8 cellular contexts compared by ENCODE assay signal in genomic region chr2:28751956-28752607, GRCh38. TPM values are rescaled to one million over a fixed set of nuclear protein-coding genes. Genes with fewer than 3 reads are reported as not detected.
DNase-seq lines count a peak whose midpoint lies in the region; ATAC-seq and TF ChIP-seq lines count a peak whose summit lies in the region.

No MANE protein-coding gene starts in this region.

- no peaks in the 10 kb centered on the region for H3K27me3 ChIP-seq in right lobe of liver

- no peaks in the 10 kb centered on the region for H3K9me3 ChIP-seq in right lobe of liver

- peak overlapping the region; percentile 94 for H3K27ac Mint-ChIP-seq in T-helper 1 cell treated with Interleukin-12 subunit alpha and Interleukin-12 subunit beta and Interleukin-4 antibody, amounts not matched to agents 30 μg/mL and 1 μg/mL, for 36 hours
- H3K27ac Mint-ChIP-seq in chondrocyte (ENCODE audit: unreplicated experiment), result peak overlapping the region; percentile 98

- TF ChIP-seq CTCF in chondrocyte (IDR thresholded peaks at IDR 0.05) (no peak), right lobe of liver (IDR thresholded peaks at IDR 0.05) (no peak)

- H3K4me1 ChIP-seq in right lobe of liver, result peaks cover 0 to 30% (median 7%) of the 10 kb centered on the region in 4 donors

- peak overlapping the region; percentile 98 to 100 (median 99) for H3K27ac ChIP-seq in right lobe of liver

- DNase-seq in Caki2 (ENCODE audit: low read depth) (peak; percentile 22), GM19238 (ENCODE audit: insufficient read length, low spot score) (peak; percentile 27), chondrocyte (ENCODE audit: low spot score) (no peak), right lobe of liver (no peak), foreskin melanocyte (no peak)
- peak in 4 of 6 experiments; percentile 37 to 87 (median 46) for DNase-seq in stimulated activated naive CD4-positive, alpha-beta T cell (lab: John Stamatoyannopoulos, UW)

- in situ Hi-C loops in Caki2 (cut with HindIII; ENCODE audit: low pct_unique_long_range_greater_than_20kb, low sequenced_read_pairs), result no loop called here

- intact Hi-C loops in right lobe of liver (cut with DNase I), result loop anchor here in 1 of 2 donors (10.0 kb wide), 1 partner anchor 137 kb away; no protein-coding TSS in a partner anchor

- ATAC-seq in HG03159 (IDR thresholded peaks at IDR 0.05; ENCODE audit: unreplicated experiment) (peak; percentile 33), right lobe of liver (peak; percentile 29 to 59 (median 42))

- H3K4me3 Mint-ChIP-seq in T-helper 1 cell treated with Interleukin-12 subunit alpha and Interleukin-12 subunit beta and Interleukin-4 antibody, amounts not matched to agents 30 μg/mL and 1 μg/mL, for 36 hours, result peak overlapping the region; percentile 94
- H3K4me3 Mint-ChIP-seq in chondrocyte (ENCODE audit: unreplicated experiment), result peak overlapping the region; percentile 90

- no peaks in the 10 kb centered on the region for H3K36me3 ChIP-seq in right lobe of liver

- peaks cover 58% of the 10 kb centered on the region for H3K4me1 Mint-ChIP-seq in T-helper 1 cell treated with Interleukin-12 subunit alpha and Interleukin-12 subunit beta and Interleukin-4 antibody, amounts not matched to agents 30 μg/mL and 1 μg/mL, for 36 hours (ENCODE audit: low read depth)
- H3K4me1 Mint-ChIP-seq in chondrocyte (ENCODE audit: low read depth), result peaks cover 58% of the 10 kb centered on the region

- TF ChIP-seq POLR2A in right lobe of liver (IDR thresholded peaks at IDR 0.05), result no peak

- H3K4me3 ChIP-seq in right lobe of liver, result peak overlapping the region; percentile 77 to 92 (median 85)

- no peaks in the 10 kb centered on the region for H3K27me3 Mint-ChIP-seq in T-helper 1 cell treated with Interleukin-12 subunit alpha and Interleukin-12 subunit beta and Interleukin-4 antibody, amounts not matched to agents 30 μg/mL and 1 μg/mL, for 36 hours (ENCODE audit: low read depth)
- H3K27me3 Mint-ChIP-seq in chondrocyte (ENCODE audit: low read depth), result no peaks in the 10 kb centered on the region

- WGBS in right lobe of liver (ENCODE audit: insufficient coverage, low coverage, low lambda C conversion rate, missing lambda C conversion rate), result 2% methylated on average over 8 of the region's 75 CpGs

- H3K36me3 Mint-ChIP-seq in T-helper 1 cell treated with Interleukin-12 subunit alpha and Interleukin-12 subunit beta and Interleukin-4 antibody, amounts not matched to agents 30 μg/mL and 1 μg/mL, for 36 hours (ENCODE audit: low read depth), result peaks cover 12% of the 10 kb centered on the region
- peaks cover 10% of the 10 kb centered on the region for H3K36me3 Mint-ChIP-seq in chondrocyte (ENCODE audit: low read depth)

- H3K9me3 Mint-ChIP-seq in T-helper 1 cell treated with Interleukin-12 subunit alpha and Interleukin-12 subunit beta and Interleukin-4 antibody, amounts not matched to agents 30 μg/mL and 1 μg/mL, for 36 hours, result no peaks in the 10 kb centered on the region
- H3K9me3 Mint-ChIP-seq in chondrocyte (ENCODE audit: low read depth), result no peaks in the 10 kb centered on the region

RNA-seq across cellular contexts. Expression of gene PPP1CB, which starts 0.5 kb away (rescaled TPM):
- total RNA-seq in Caki2 (2014; rRNA removed; shearing (Covaris generic); ENCODE audit: low replicate concordance), result 113 and 127 TPM in 2 replicates
- 440 to 474 TPM (median 447 TPM) in 3 replicates for total RNA-seq in chondrocyte
- total RNA-seq in right lobe of liver, result 10 to 100 TPM; 55.7 to 86.3 (median 71.4) TPM

RNA-seq across cellular contexts. Expression of gene SPDYA, which starts 58.6 kb away (rescaled TPM):
- total RNA-seq in Caki2 (2014; rRNA removed; shearing (Covaris generic); ENCODE audit: low replicate concordance), result 0.10 TPM in 1 of 2 replicates, not detected in the other
- 1.6 to 3.4 TPM (median 1.6 TPM) in 3 replicates for total RNA-seq in chondrocyte
- under 1 TPM in 5 of 6 experiments, not detected in 1; 0.15 to 0.55 (median 0.42) TPM for total RNA-seq in right lobe of liver

Comparison
In these comparisons a context has a peak if more than half of its experiments do, and no peak if none do; other contexts are left out.
1. DNase-seq: peak in Caki2 (single experiment), GM19238 (single experiment) and stimulated activated naive CD4-positive, alpha-beta T cell (4 of 6); none in chondrocyte (single experiment), right lobe of liver (0 of 3) and foreskin melanocyte (single experiment).